ENCODE assay signal across 8 cellular contexts in genomic region chr3:97823503-97824004, GRCh38. TPM values are rescaled to one million over a fixed set of nuclear protein-coding genes. Genes with fewer than 3 reads are reported as not detected.
A peak's percentile ranks its signal among the peaks of the same experiment; 100 is the strongest.
DNase-seq lines count a peak whose midpoint lies in the region; ATAC-seq, FAIRE-seq and TF ChIP-seq lines count a peak whose summit lies in the region.

No MANE protein-coding gene starts in this region.

- peak overlapping the region in 2 of 3 experiments; percentile 94 to 97; a peak in 3 of 6 replicates for H3K4me3 ChIP-seq in HepG2 (replicated peaks in 1 of 3; ENCODE audit: insufficient read depth in 1 of 3, low read depth in 2 of 3, low read length in 3 of 3)
- H3K4me3 ChIP-seq in thoracic aorta, result peak overlapping the region; percentile 93

- H3K4me1 ChIP-seq in HepG2 (ENCODE audit: insufficient read depth, low read length) (peaks cover 36% of the 10 kb centered on the region), thoracic aorta (ENCODE audit: control insufficient read depth in 1 of 2, low read depth in 2 of 2) (peaks cover 7 to 20% of the 10 kb centered on the region in 2 donors)

- CTCF ChIA-PET in activated CD4-positive, alpha-beta T cell treated with anti-CD3 and anti-CD28 coated beads for 36 hours (lab: Charles Lee), result interaction anchor here (0.6 to 2.4 kb wide), 4 partner anchors 10 to 254 kb away, joined by 3 to 7 read pairs (median 4); no protein-coding TSS in a partner anchor
- CTCF ChIA-PET in HepG2 (lab: Yijun Ruan, JAX; ENCODE audit: low intra/inter-chr PET ratio, low total read pairs), result no interaction called here

- no peak for TF ChIP-seq RAD21 in HepG2 (CRISPR knock-in tag; IDR thresholded peaks at IDR 0.05)

- TF ChIP-seq CTCF in HepG2 (CRISPR knock-in tag; IDR thresholded peaks at IDR 0.05), result no peak
- no peak for TF ChIP-seq CTCF in thoracic aorta (IDR thresholded peaks at IDR 0.05)

- in situ Hi-C loops in HepG2 (cut with HindIII; ENCODE audit: extremely low pct_ligation_motif_present, low pct_unique_long_range_greater_than_20kb), result no loop called here

- 83% methylated on average over 7 of the region's 7 CpGs for WGBS in HepG2 (ENCODE audit: low lambda C conversion rate)

- no peak for FAIRE-seq in HepG2 (lab: Jason Lieb, UNC)

- no peak for TF ChIP-seq POLR2A in HepG2 (IDR thresholded peaks at IDR 0.05; ENCODE audit: insufficient read depth in 1 of 2, low read depth in 2 of 2, low read length in 2 of 2)

- peak overlapping the region; percentile 82; the same call in 1 of the 2 replicates for H3K9ac ChIP-seq in HepG2 (ENCODE audit: insufficient read depth, low read depth, low read length)

- H3K27ac ChIP-seq in HepG2 (ENCODE audit: extremely low read length, insufficient read depth, low read length) (no peak overlapping the region), thoracic aorta (no peak overlapping the region)

- H3K4me1 Mint-ChIP-seq in activated CD4-positive, alpha-beta T cell treated with anti-CD3 and anti-CD28 coated beads for 36 hours, result peaks cover 18% of the 10 kb centered on the region
- peaks cover 23% of the 10 kb centered on the region for H3K4me1 Mint-ChIP-seq in activated naive CD8-positive, alpha-beta T cell treated with anti-CD3 and anti-CD28 coated beads, Interleukin-2, amount 50 U/mL, for 24 hours

- peaks cover 0 to 8% of the 10 kb centered on the region in 2 experiments; a peak in 3 of 5 replicates for H3K27me3 ChIP-seq in HepG2 (ENCODE audit: control insufficient read depth in 1 of 2, insufficient read depth in 2 of 2, low read length in 2 of 2)
- H3K27me3 ChIP-seq in thoracic aorta (replicated peaks; ENCODE audit: insufficient read depth), result no peaks in the 10 kb centered on the region

- no peaks in the 10 kb centered on the region for H3K36me3 Mint-ChIP-seq in activated CD4-positive, alpha-beta T cell treated with anti-CD3 and anti-CD28 coated beads for 36 hours (ENCODE audit: low read depth)
- H3K36me3 Mint-ChIP-seq in activated naive CD8-positive, alpha-beta T cell treated with anti-CD3 and anti-CD28 coated beads, Interleukin-2, amount 50 U/mL, for 24 hours (ENCODE audit: low read depth), result no peaks in the 10 kb centered on the region

- no TSS peak for BruUV-seq in HepG2 (replicated peaks; lab: Mats Ljungman, UMichigan)

- intact Hi-C loops in activated CD4-positive, alpha-beta T cell treated with anti-CD3 and anti-CD28 coated beads for 36 hours (cut with DNase I, micrococcal nuclease), result loop anchor here (2.0 to 10.0 kb wide), 5 partner anchors 61 to 1994 kb away; partner anchors contain the start of genes ARL6 (in 1 of the 2), CLDND1 (in 1 of the 2), CMSS1 (in 1 of the 2) and CPOX (in 1 of the 2)
- intact Hi-C loops in HepG2 (cut with micrococcal nuclease; ENCODE audit: unreplicated experiment), result no loop called here

- no peak for DNase-seq in activated CD4-positive, alpha-beta T cell treated with anti-CD3 and anti-CD28 coated beads for 36 hours
- DNase-seq in activated CD4-positive, alpha-beta T cell treated with anti-CD3 and anti-CD28 coated beads for 48 hours, result no peak
- no peak for DNase-seq in activated naive CD8-positive, alpha-beta T cell treated with anti-CD3 and anti-CD28 coated beads, Interleukin-2, amount 50 U/mL, for 24 hours
- DNase-seq in HepG2 (ENCODE audit: low spot score) (no peak), thoracic aorta (ENCODE audit: low spot score) (no peak), NCI-H510A (lab: John Stamatoyannopoulos, UW) (no peak)

- POLR2A ChIA-PET in activated CD4-positive, alpha-beta T cell treated with anti-CD3 and anti-CD28 coated beads for 36 hours (lab: Charles Lee), result no interaction called here
- POLR2A ChIA-PET in HepG2 (lab: Yijun Ruan, JAX), result no interaction called here

- H4K20me1 ChIP-seq in HepG2 (ENCODE audit: insufficient read depth, low read length), result no peaks in the 10 kb centered on the region

- H2AFZ ChIP-seq in HepG2 (ENCODE audit: low read length), result no peak overlapping the region

- H3K27ac Mint-ChIP-seq in activated CD4-positive, alpha-beta T cell treated with anti-CD3 and anti-CD28 coated beads for 36 hours, result no peak overlapping the region
- H3K27ac Mint-ChIP-seq in activated naive CD8-positive, alpha-beta T cell treated with anti-CD3 and anti-CD28 coated beads, Interleukin-2, amount 50 U/mL, for 24 hours, result no peak overlapping the region

- H3K36me3 ChIP-seq in HepG2 (replicated peaks in 1 of 2; ENCODE audit: control insufficient read depth in 1 of 2, insufficient read depth in 2 of 2, low read length in 2 of 2), result no peaks in the 10 kb centered on the region
- H3K36me3 ChIP-seq in thoracic aorta, result no peaks in the 10 kb centered on the region

- H3K79me2 ChIP-seq in HepG2 (ENCODE audit: insufficient read depth, low read length), result peaks cover 29% of the 10 kb centered on the region

- ATAC-seq in activated CD4-positive, alpha-beta T cell treated with anti-CD3 and anti-CD28 coated beads for 36 hours, result no peak
- no peak for ATAC-seq in activated naive CD8-positive, alpha-beta T cell treated with anti-CD3 and anti-CD28 coated beads, Interleukin-2, amount 50 U/mL, for 24 hours
- ATAC-seq in HepG2 (no peak), thoracic aorta (ENCODE audit: insufficient number of reproducible peaks, low FRiP score, low read depth) (no peak), HG02610 (IDR thresholded peaks at IDR 0.05; ENCODE audit: unreplicated experiment) (no peak), HG03442 (IDR thresholded peaks at IDR 0.05; ENCODE audit: unreplicated experiment) (no peak)

- TF ChIP-seq EP300 in HepG2 (IDR thresholded peaks at IDR 0.05; ENCODE audit: low read depth in 2 of 2, low read length in 2 of 2) (no peak), HepG2 (CRISPR knock-in tag; IDR thresholded peaks at IDR 0.05; ENCODE audit: borderline replicate concordance) (no peak)

- H3K9me3 Mint-ChIP-seq in activated CD4-positive, alpha-beta T cell treated with anti-CD3 and anti-CD28 coated beads for 36 hours (ENCODE audit: low read depth), result no peaks in the 10 kb centered on the region
- H3K9me3 Mint-ChIP-seq in activated naive CD8-positive, alpha-beta T cell treated with anti-CD3 and anti-CD28 coated beads, Interleukin-2, amount 50 U/mL, for 24 hours, result no peaks in the 10 kb centered on the region

- peak overlapping the region; percentile 90 for H3K4me2 ChIP-seq in HepG2 (ENCODE audit: low read depth, low read length)

- H3K4me3 Mint-ChIP-seq in activated CD4-positive, alpha-beta T cell treated with anti-CD3 and anti-CD28 coated beads for 36 hours, result peak overlapping the region; percentile 82
- H3K4me3 Mint-ChIP-seq in activated naive CD8-positive, alpha-beta T cell treated with anti-CD3 and anti-CD28 coated beads, Interleukin-2, amount 50 U/mL, for 24 hours, result peak overlapping the region; percentile 91

- peaks cover 22% of the 10 kb centered on the region for H3K27me3 Mint-ChIP-seq in activated CD4-positive, alpha-beta T cell treated with anti-CD3 and anti-CD28 coated beads for 36 hours
- peaks cover 18% of the 10 kb centered on the region for H3K27me3 Mint-ChIP-seq in activated naive CD8-positive, alpha-beta T cell treated with anti-CD3 and anti-CD28 coated beads, Interleukin-2, amount 50 U/mL, for 24 hours

- H3K9me3 ChIP-seq in HepG2 (ENCODE audit: low read length), result no peaks in the 10 kb centered on the region
- H3K9me3 ChIP-seq in thoracic aorta, result no peaks in the 10 kb centered on the region

RNA-seq across cellular contexts. Expression of gene CRYBG3, which starts 1.7 kb away (rescaled TPM):
- total RNA-seq in activated CD4-positive, alpha-beta T cell treated with anti-CD3 and anti-CD28 coated beads for 36 hours, result 1 to 10 TPM; 4.2 to 4.9 TPM
- total RNA-seq in HepG2 (2016; rRNA removed; fragmentation: Illumina TruSeq; extraction: Trizol), result 10.9 and 15.9 TPM in 2 replicates
- 5.1 and 8.7 TPM in 2 replicates for total RNA-seq in HepG2 (2016; cell fraction: cytosol; rRNA removed; fragmentation: Illumina TruSeq; extraction: Trizol; ENCODE audit: low read depth)
- total RNA-seq in HepG2 (2016; cell fraction: insoluble cytoplasmic fraction; rRNA removed; fragmentation: Illumina TruSeq; extraction: Trizol), result 10.2 and 15.2 TPM in 2 replicates
- total RNA-seq in HepG2 (2016; cell fraction: membrane; rRNA removed; fragmentation: Illumina TruSeq; extraction: Trizol), result 2.5 and 3.9 TPM in 2 replicates
- total RNA-seq in HepG2 (2016; cell fraction: nucleus; rRNA removed; fragmentation: Illumina TruSeq; extraction: Trizol), result 32.9 and 33.5 TPM in 2 replicates
- polyA plus RNA-seq in HepG2 (2011; rRNA removed), result 3.7 and 3.8 TPM in 2 replicates
- 1.3 and 1.6 TPM in 2 replicates for polyA plus RNA-seq in HepG2 (2011; cell fraction: cytosol; rRNA removed)
- polyA plus RNA-seq in HepG2 (2011; cell fraction: nucleus; rRNA removed), result 5.1 and 5.8 TPM in 2 replicates
- 2.8 and 2.9 TPM in 2 replicates for polyA plus RNA-seq in HepG2 (2012)
- polyA plus RNA-seq in HepG2 (2016; cell fraction: cytosol; fragmentation: Illumina TruSeq; extraction: Trizol; ENCODE audit: low read depth), result 4.5 and 5.0 TPM in 2 replicates
- polyA plus RNA-seq in HepG2 (2016; cell fraction: insoluble cytoplasmic fraction; fragmentation: Illumina TruSeq; extraction: Trizol; ENCODE audit: low read depth), result 4.9 and 5.9 TPM in 2 replicates
- polyA plus RNA-seq in HepG2 (2016; cell fraction: membrane; fragmentation: Illumina TruSeq; extraction: Trizol; ENCODE audit: low read depth), result 0.71 and 0.86 TPM in 2 replicates
- 20.3 and 26.9 TPM in 2 replicates for polyA plus RNA-seq in HepG2 (2016; cell fraction: nucleus; fragmentation: Illumina TruSeq; extraction: Trizol; ENCODE audit: insufficient read depth, low read depth)
- polyA minus RNA-seq in HepG2 (2011; rRNA and poly(A)+ RNA removed; ENCODE audit: low replicate concordance), result 4.3 and 5.1 TPM in 2 replicates
- 6.0 and 6.6 TPM in 2 replicates for polyA minus RNA-seq in HepG2 (2011; cell fraction: cytosol; rRNA and poly(A)+ RNA removed)
- polyA minus RNA-seq in HepG2 (2011; cell fraction: nucleus; rRNA and poly(A)+ RNA removed), result 31.0 and 35.2 TPM in 2 replicates
- total RNA-seq in thoracic aorta, result 10 to 100 TPM; 13.4 to 29.2 TPM

RNA-seq across cellular contexts. Expression of gene ARL6, which starts 59.0 kb away (rescaled TPM):
- 1 to 10 TPM; 6.9 TPM for total RNA-seq in activated CD4-positive, alpha-beta T cell treated with anti-CD3 and anti-CD28 coated beads for 36 hours
- total RNA-seq in HepG2 (2016; rRNA removed; fragmentation: Illumina TruSeq; extraction: Trizol) (3.7 and 6.2 TPM in 2 replicates), thoracic aorta (10 to 100 TPM in 1 of 2 donors, 1 to 10 TPM in 1; 7.7 to 11.9 TPM)
- 1.7 and 2.3 TPM in 2 replicates for total RNA-seq in HepG2 (2016; cell fraction: cytosol; rRNA removed; fragmentation: Illumina TruSeq; extraction: Trizol; ENCODE audit: low read depth)
- 4.3 and 7.6 TPM in 2 replicates for total RNA-seq in HepG2 (2016; cell fraction: insoluble cytoplasmic fraction; rRNA removed; fragmentation: Illumina TruSeq; extraction: Trizol)
- 2.4 and 3.1 TPM in 2 replicates for total RNA-seq in HepG2 (2016; cell fraction: membrane; rRNA removed; fragmentation: Illumina TruSeq; extraction: Trizol)
- total RNA-seq in HepG2 (2016; cell fraction: nucleus; rRNA removed; fragmentation: Illumina TruSeq; extraction: Trizol), result 2.7 and 4.6 TPM in 2 replicates
- polyA plus RNA-seq in HepG2 (2011; rRNA removed), result 0.98 and 1.3 TPM in 2 replicates
- 0.59 and 1.2 TPM in 2 replicates for polyA plus RNA-seq in HepG2 (2011; cell fraction: cytosol; rRNA removed)
- polyA plus RNA-seq in HepG2 (2011; cell fraction: nucleus; rRNA removed), result 0.76 and 1.00 TPM in 2 replicates
- 1.4 and 1.6 TPM in 2 replicates for polyA plus RNA-seq in HepG2 (2012)
- 0.31 and 0.51 TPM in 2 replicates for polyA plus RNA-seq in HepG2 (2016; cell fraction: cytosol; fragmentation: Illumina TruSeq; extraction: Trizol; ENCODE audit: low read depth)
- polyA plus RNA-seq in HepG2 (2016; cell fraction: insoluble cytoplasmic fraction; fragmentation: Illumina TruSeq; extraction: Trizol; ENCODE audit: low read depth), result 3.7 and 5.0 TPM in 2 replicates
- polyA plus RNA-seq in HepG2 (2016; cell fraction: membrane; fragmentation: Illumina TruSeq; extraction: Trizol; ENCODE audit: low read depth), result 0.91 and 1.0 TPM in 2 replicates
- polyA plus RNA-seq in HepG2 (2016; cell fraction: nucleus; fragmentation: Illumina TruSeq; extraction: Trizol; ENCODE audit: insufficient read depth, low read depth), result 2.6 and 4.9 TPM in 2 replicates
- 4.0 and 13.2 TPM in 2 replicates for polyA minus RNA-seq in HepG2 (2011; rRNA and poly(A)+ RNA removed; ENCODE audit: low replicate concordance)
- 1.1 and 1.8 TPM in 2 replicates for polyA minus RNA-seq in HepG2 (2011; cell fraction: cytosol; rRNA and poly(A)+ RNA removed)
- polyA minus RNA-seq in HepG2 (2011; cell fraction: nucleus; rRNA and poly(A)+ RNA removed), result 6.3 and 8.0 TPM in 2 replicates
